In the genomic region with DNA sequence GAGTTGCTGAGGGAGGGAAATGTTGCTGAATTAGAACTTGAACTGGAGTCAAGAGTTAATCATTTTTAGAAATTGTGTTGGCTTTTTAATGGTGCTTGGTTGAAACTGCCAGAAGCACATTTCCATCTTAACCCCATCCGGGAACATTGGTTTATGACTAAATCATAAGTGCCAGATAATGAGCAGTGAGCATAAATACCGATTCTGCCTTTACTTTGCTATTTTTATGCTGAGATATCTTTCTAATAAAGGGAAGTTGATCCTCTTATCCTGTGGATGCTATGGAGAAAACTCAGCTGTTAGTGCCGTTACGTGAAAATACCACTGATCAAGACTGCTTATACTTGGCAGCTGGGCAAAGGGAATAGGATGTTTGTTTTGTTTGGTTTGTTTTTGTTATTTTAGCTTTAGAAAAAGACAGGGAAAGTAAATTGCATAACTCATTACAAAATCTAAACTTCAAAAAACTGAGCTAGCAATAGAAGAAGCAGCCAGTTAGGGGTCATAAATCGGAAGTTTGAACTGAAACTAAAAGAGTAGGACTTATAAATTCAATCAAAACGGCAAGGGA, we compare ENCODE assay signal across 11 cellular contexts.
DNase-seq lines count a peak whose midpoint lies in the region; ATAC-seq, FAIRE-seq and TF ChIP-seq lines count a peak whose summit lies in the region.
"Had no signal": no experiment of that assay in that cellular context is flagged by ENCODE, and none has a peak within 500 bp of the region (broad histone marks: within the 10 kb centered on the region; RNA-seq: fewer than 3 reads in every experiment).

No MANE protein-coding gene starts in this region.

- CTCF ChIA-PET in HEK293 (lab: Yijun Ruan, JAX) = no interaction called here

- no peaks in the 10 kb centered on the region for H3K4me1 ChIP-seq in HEK293 (ENCODE audit: control insufficient read depth, insufficient read depth, low read length)
- no peaks in the 10 kb centered on the region for H3K4me1 ChIP-seq in kidney (ENCODE audit: control insufficient read depth in 1 of 2, insufficient read depth in 1 of 2, low read depth in 1 of 2, low read length in 2 of 2)
- no peaks in the 10 kb centered on the region for H3K4me1 ChIP-seq in stomach
- H3K4me1 ChIP-seq: pancreas had no signal

- no peak overlapping the region for H3K27ac ChIP-seq in HEK293 (ENCODE audit: extremely low read depth, low read depth, low read length)
- no peak overlapping the region for H3K27ac ChIP-seq in kidney (ENCODE audit: low read depth in 2 of 2, low read length in 2 of 2)
- H3K27ac ChIP-seq in stomach = no peak overlapping the region
- H3K27ac ChIP-seq: pancreas had no signal

- H3K27me3 ChIP-seq in stomach = no peaks in the 10 kb centered on the region
- H3K27me3 ChIP-seq: pancreas had no signal

- H3K9ac ChIP-seq in kidney (ENCODE audit: low read length in 2 of 2) = no peak overlapping the region

- no peak for ATAC-seq in HG02763 (IDR thresholded peaks at IDR 0.05; ENCODE audit: unreplicated experiment)
- ATAC-seq: GM12878, pancreas had no signal

- H3K36me3 ChIP-seq in HEK293 (ENCODE audit: control insufficient read depth in 2 of 2, insufficient read depth in 1 of 2, low read length in 2 of 2) (no peaks in the 10 kb centered on the region), kidney (ENCODE audit: control insufficient read depth in 1 of 2, insufficient read depth in 2 of 2, low read length in 2 of 2) (no peaks in the 10 kb centered on the region), stomach (no peaks in the 10 kb centered on the region)
- H3K36me3 ChIP-seq: pancreas had no signal

- 59 to 76% (median 65%) methylated on average over 6 of the region's 6 CpGs for WGBS in stomach, 5 donors

- DNase-seq in astrocyte of the cerebellum (ENCODE audit: low read depth) (no peak), kidney (no peak), stromal cell of bone marrow (ENCODE audit: low read depth) (peak; percentile 9), NCI-H2029 (lab: John Stamatoyannopoulos, UW) (no peak), stomach (no peak)
- DNase-seq: activated naive CD4-positive, alpha-beta T cell treated with anti-CD3 and anti-CD28 coated beads, Interleukin-2, amount 10 ng/mL, durations not matched to agents 7 days and 5 days; NCI-H69; pancreas had no signal

- intact Hi-C loops in kidney (cut with DNase I) = no loop called here
- intact Hi-C loops in stomach (cut with DNase I; ENCODE audit: low total_unique reads) = no loop called here

- no peak for TF ChIP-seq POLR2A in stomach (IDR thresholded peaks at IDR 0.05)

- no peak for FAIRE-seq in kidney (lab: Jason Lieb, UNC)
- FAIRE-seq: GM12878 had no signal

- POLR2A ChIA-PET in HEK293 (lab: Yijun Ruan, JAX) = no interaction called here

- H3K4me3 ChIP-seq in HEK293 (ENCODE audit: low read depth, low read length) (no peak overlapping the region), astrocyte of the cerebellum (ENCODE audit: low read depth, low read length) (peak overlapping the region; percentile 11), kidney (ENCODE audit: low read length in 2 of 2) (peak overlapping the region; percentile 58 to 70), stomach (peak overlapping the region in 1 of 4 donors; percentile 22)
- H3K4me3 ChIP-seq: GM12878, pancreas had no signal

- in situ Hi-C loops in astrocyte of the cerebellum (cut with HindIII; ENCODE audit: low sequenced_read_pairs) = no loop called here

- no peak for TF ChIP-seq EP300 in stomach (IDR thresholded peaks at IDR 0.05)

- no peak for TF ChIP-seq CTCF in HEK293 (tag by site-specific recombination; IDR thresholded peaks at IDR 0.05)
- TF ChIP-seq CTCF in astrocyte of the cerebellum (IDR thresholded peaks at IDR 0.05; ENCODE audit: low read depth, low read length, missing control alignments) = no peak
- TF ChIP-seq CTCF in kidney (IDR thresholded peaks at IDR 0.05; ENCODE audit: borderline replicate concordance, extremely low read depth, insufficient read depth) = no peak
- no peak for TF ChIP-seq CTCF in stomach (IDR thresholded peaks at IDR 0.05)

- H3K9me3 ChIP-seq in HEK293 (ENCODE audit: control insufficient read depth, insufficient read depth, low read depth, low read length) (no peaks in the 10 kb centered on the region), kidney (ENCODE audit: control insufficient read depth in 1 of 2, low read length in 2 of 2) (no peaks in the 10 kb centered on the region), stomach (no peaks in the 10 kb centered on the region)
- H3K9me3 ChIP-seq: pancreas had no signal

TF ChIP-seq in HEK293, 187 proteins besides CTCF, POLR2A, EP300 and RAD21:
- TF ChIP-seq, protein P1, sequence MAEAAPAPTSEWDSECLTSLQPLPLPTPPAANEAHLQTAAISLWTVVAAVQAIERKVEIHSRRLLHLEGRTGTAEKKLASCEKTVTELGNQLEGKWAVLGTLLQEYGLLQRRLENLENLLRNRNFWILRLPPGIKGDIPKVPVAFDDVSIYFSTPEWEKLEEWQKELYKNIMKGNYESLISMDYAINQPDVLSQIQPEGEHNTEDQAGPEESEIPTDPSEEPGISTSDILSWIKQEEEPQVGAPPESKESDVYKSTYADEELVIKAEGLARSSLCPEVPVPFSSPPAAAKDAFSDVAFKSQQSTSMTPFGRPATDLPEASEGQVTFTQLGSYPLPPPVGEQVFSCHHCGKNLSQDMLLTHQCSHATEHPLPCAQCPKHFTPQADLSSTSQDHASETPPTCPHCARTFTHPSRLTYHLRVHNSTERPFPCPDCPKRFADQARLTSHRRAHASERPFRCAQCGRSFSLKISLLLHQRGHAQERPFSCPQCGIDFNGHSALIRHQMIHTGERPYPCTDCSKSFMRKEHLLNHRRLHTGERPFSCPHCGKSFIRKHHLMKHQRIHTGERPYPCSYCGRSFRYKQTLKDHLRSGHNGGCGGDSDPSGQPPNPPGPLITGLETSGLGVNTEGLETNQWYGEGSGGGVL (tag by site-specific recombination; IDR thresholded peaks at IDR 0.05) = no peak
- TF ChIP-seq ZNF132 (tag by site-specific recombination; IDR thresholded peaks at IDR 0.05; ENCODE audit: borderline replicate concordance) = no peak
- TF ChIP-seq TRIM28 (IDR thresholded peaks at IDR 0.05; ENCODE audit: borderline replicate concordance, low read length) = no peak
- peak; percentile 47; the same call in 1 of the 2 replicates for TF ChIP-seq ZBTB20 (tag by site-specific recombination; IDR thresholded peaks at IDR 0.05)
- TF ChIP-seq, protein P2, sequence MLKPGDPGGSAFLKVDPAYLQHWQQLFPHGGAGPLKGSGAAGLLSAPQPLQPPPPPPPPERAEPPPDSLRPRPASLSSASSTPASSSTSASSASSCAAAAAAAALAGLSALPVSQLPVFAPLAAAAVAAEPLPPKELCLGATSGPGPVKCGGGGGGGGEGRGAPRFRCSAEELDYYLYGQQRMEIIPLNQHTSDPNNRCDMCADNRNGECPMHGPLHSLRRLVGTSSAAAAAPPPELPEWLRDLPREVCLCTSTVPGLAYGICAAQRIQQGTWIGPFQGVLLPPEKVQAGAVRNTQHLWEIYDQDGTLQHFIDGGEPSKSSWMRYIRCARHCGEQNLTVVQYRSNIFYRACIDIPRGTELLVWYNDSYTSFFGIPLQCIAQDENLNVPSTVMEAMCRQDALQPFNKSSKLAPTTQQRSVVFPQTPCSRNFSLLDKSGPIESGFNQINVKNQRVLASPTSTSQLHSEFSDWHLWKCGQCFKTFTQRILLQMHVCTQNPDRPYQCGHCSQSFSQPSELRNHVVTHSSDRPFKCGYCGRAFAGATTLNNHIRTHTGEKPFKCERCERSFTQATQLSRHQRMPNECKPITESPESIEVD (tag by site-specific recombination; IDR thresholded peaks at IDR 0.05) = peak; percentile 63
